1 cellular context compared by ENCODE assay signal in genomic region chr6:158853872-158854213, GRCh38.
TF ChIP-seq lines count a peak whose summit lies in the region.

No MANE protein-coding gene starts in this region.

TF ChIP-seq in H1, 55 proteins besides CTCF, POLR2A, EP300 and RAD21:
- no peak for TF ChIP-seq ATF3 (IDR thresholded peaks at IDR 0.05; ENCODE audit: insufficient read depth, low read depth, low read length)
- no peak for TF ChIP-seq CBX8 (IDR thresholded peaks at IDR 0.05; ENCODE audit: borderline replicate concordance, low read depth, low read length)
- peak; percentile 29 for TF ChIP-seq KDM4A (IDR thresholded peaks at IDR 0.05; ENCODE audit: low read depth, low read length, severe bottlenecking)
- no peak for TF ChIP-seq RNF2 (IDR thresholded peaks at IDR 0.05; ENCODE audit: borderline replicate concordance, low read depth, low read length, missing control alignments, poor library complexity, severe bottlenecking)
- TF ChIP-seq RBBP5 (IDR thresholded peaks at IDR 0.05; ENCODE audit: borderline replicate concordance, low read depth, low read length): peak; percentile 27; the same call in 1 of the 2 replicates
- TF ChIP-seq CREB1 (IDR thresholded peaks at IDR 0.05): no peak
- no peak; a peak in 1 of 4 replicates for TF ChIP-seq HDAC2 (IDR thresholded peaks at IDR 0.05; ENCODE audit: borderline replicate concordance in 1 of 2, low read depth in 2 of 2, low read length in 2 of 2)
- no peak for TF ChIP-seq CHD1 (IDR thresholded peaks at IDR 0.05; ENCODE audit: low read depth, low read length)
- no peak for TF ChIP-seq TCF12 (IDR thresholded peaks at IDR 0.05; ENCODE audit: low read depth, low read length)
